In genomic region chr15:62624541-62625399, GRCh38 we compare ENCODE assay signal across 9 cellular contexts.
DNase-seq lines count a peak whose midpoint lies in the region; ATAC-seq lines count a peak whose summit lies in the region.
"Had no signal": no experiment of that assay in that cellular context is flagged by ENCODE, and none has a peak within 500 bp of the region (broad histone marks: within the 10 kb centered on the region; RNA-seq: fewer than 3 reads in every experiment).

No MANE protein-coding gene starts in this region.

- H3K27ac ChIP-seq in rectal smooth muscle tissue (ENCODE audit: low read depth, low read length), result no peak overlapping the region

- DNase-seq in EL (peak; percentile 64), dedifferentiated amniotic fluid mesenchymal stem cell (ENCODE audit: extremely low spot score) (peak; percentile 62), NCI-H524 (lab: John Stamatoyannopoulos, UW) (no peak), NCI-H748 treated with DMSO at 0.1 percent for 48 hours (lab: John Stamatoyannopoulos, UW) (no peak)
- DNase-seq: NCI-H446 had no signal

- no peaks in the 10 kb centered on the region for H3K36me3 ChIP-seq in rectal smooth muscle tissue (ENCODE audit: control insufficient read depth, insufficient read depth, low read length)

- H3K4me3 ChIP-seq in rectal smooth muscle tissue (ENCODE audit: low read length), result peak overlapping the region; percentile 31

- H3K9ac ChIP-seq in rectal smooth muscle tissue (ENCODE audit: low read length), result no peak overlapping the region

- ATAC-seq in HG03280 (IDR thresholded peaks at IDR 0.05; ENCODE audit: unreplicated experiment) (peak; percentile 51), GM21381 (IDR thresholded peaks at IDR 0.05; ENCODE audit: unreplicated experiment) (no peak), GM21737 (IDR thresholded peaks at IDR 0.05; ENCODE audit: unreplicated experiment) (no peak)

- no peaks in the 10 kb centered on the region for H3K27me3 ChIP-seq in rectal smooth muscle tissue (ENCODE audit: control insufficient read depth, insufficient read depth, low read length)

- no peaks in the 10 kb centered on the region for H3K4me1 ChIP-seq in rectal smooth muscle tissue (ENCODE audit: control insufficient read depth, insufficient read depth, low read length)

Comparison
In these comparisons a context has a peak if more than half of its experiments do, and no peak if none do; other contexts are left out.
1. DNase-seq: peak in EL (single experiment) and dedifferentiated amniotic fluid mesenchymal stem cell (single experiment); none in NCI-H524 (0 of 2) and NCI-H748 treated with DMSO at 0.1 percent for 48 hours (single experiment).